Comparison of ENCODE assay signal across 9 cellular contexts in the genomic region with DNA sequence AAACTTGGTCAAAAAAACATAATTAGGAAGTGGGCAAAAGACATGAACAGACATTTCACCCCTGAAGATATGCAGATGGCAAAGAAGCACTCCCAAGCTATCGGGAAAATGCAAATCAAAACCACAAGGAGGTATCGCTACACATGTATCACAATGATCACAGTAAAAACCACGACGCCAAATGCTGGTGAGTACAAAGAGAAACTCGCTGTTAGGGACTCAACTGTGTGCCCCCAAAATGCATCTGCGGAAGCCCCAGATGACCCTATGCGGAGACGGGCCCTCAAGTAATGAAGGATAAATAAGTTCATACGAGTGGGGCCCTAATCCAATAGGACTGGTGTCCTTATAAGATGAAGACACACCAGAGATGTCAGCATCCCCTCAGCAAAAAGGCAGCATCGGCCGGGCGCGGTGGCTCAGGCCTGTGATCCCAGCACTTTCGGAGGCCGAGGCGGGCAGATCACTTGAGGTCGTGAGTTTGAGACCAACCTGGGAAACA. TPM values are rescaled to one million over a fixed set of nuclear protein-coding genes. Genes with fewer than 3 reads are reported as not detected.
DNase-seq lines count a peak whose midpoint lies in the region; ATAC-seq and TF ChIP-seq lines count a peak whose summit lies in the region.
"Had no signal": no experiment of that assay in that cellular context is flagged by ENCODE, and none has a peak within 500 bp of the region (broad histone marks: within the 10 kb centered on the region; RNA-seq: fewer than 3 reads in every experiment).

No MANE protein-coding gene starts in this region.

- no peak overlapping the region for H3K27ac ChIP-seq in upper lobe of left lung
- H3K27ac ChIP-seq in WERI-Rb-1: no peak overlapping the region

- ATAC-seq in activated naive CD4-positive, alpha-beta T cell treated with anti-CD3 and anti-CD28 coated beads, Interleukin-2, amount 50 U/mL, for 72 hours: peak; percentile 60 to 78
- ATAC-seq in HG03025 (IDR thresholded peaks at IDR 0.05; ENCODE audit: low FRiP score, unreplicated experiment): peak; percentile 43
- ATAC-seq in upper lobe of left lung (ENCODE audit: low FRiP score in 2 of 2): no peak
- no peak for ATAC-seq in GM18519 (IDR thresholded peaks at IDR 0.05; ENCODE audit: low FRiP score, unreplicated experiment)

- TF ChIP-seq CTCF in upper lobe of left lung (IDR thresholded peaks at IDR 0.05): no peak
- TF ChIP-seq CTCF in WERI-Rb-1 (IDR thresholded peaks at IDR 0.05; ENCODE audit: low read depth, low read length): no peak

- H3K27me3 Mint-ChIP-seq in activated naive CD4-positive, alpha-beta T cell treated with anti-CD3 and anti-CD28 coated beads, Interleukin-2, amount 10 ng/mL, durations not matched to agents 7 days and 5 days: no peaks in the 10 kb centered on the region
- no peaks in the 10 kb centered on the region for H3K27me3 Mint-ChIP-seq in activated naive CD8-positive, alpha-beta T cell treated with anti-CD3 and anti-CD28 coated beads for 36 hours

- TF ChIP-seq POLR2A in upper lobe of left lung (IDR thresholded peaks at IDR 0.05): no peak

- TF ChIP-seq EP300 in upper lobe of left lung (IDR thresholded peaks at IDR 0.05): no peak

- WGBS in upper lobe of left lung, 2 donors: 88 to 92% methylated on average over 17 of the region's 17 CpGs

- H3K27ac Mint-ChIP-seq in activated naive CD4-positive, alpha-beta T cell treated with anti-CD3 and anti-CD28 coated beads, Interleukin-2, amount 50 U/mL, for 72 hours: peak overlapping the region; percentile 34 to 84
- no peak overlapping the region for H3K27ac Mint-ChIP-seq in activated naive CD4-positive, alpha-beta T cell treated with anti-CD3 and anti-CD28 coated beads, Interleukin-2, amount 10 ng/mL, durations not matched to agents 7 days and 5 days
- peak overlapping the region; percentile 79 for H3K27ac Mint-ChIP-seq in activated naive CD8-positive, alpha-beta T cell treated with anti-CD3 and anti-CD28 coated beads for 36 hours

- H3K4me1 ChIP-seq in upper lobe of left lung: peaks cover 8 to 56% (median 19%) of the 10 kb centered on the region in 4 donors

- H3K4me3 ChIP-seq in upper lobe of left lung: no peak overlapping the region
- no peak overlapping the region for H3K4me3 ChIP-seq in WERI-Rb-1 (ENCODE audit: low read depth, low read length)

- H3K9me3 ChIP-seq in upper lobe of left lung (no peaks in the 10 kb centered on the region), WERI-Rb-1 (ENCODE audit: severe bottlenecking) (no peaks in the 10 kb centered on the region)

- peak in 1 of 2 donors; percentile 55 for DNase-seq in activated naive CD4-positive, alpha-beta T cell treated with anti-CD3 and anti-CD28 coated beads, Interleukin-2, amount 50 U/mL, for 72 hours (ENCODE audit: low spot score in 2 of 2)
- no peak for DNase-seq in activated naive CD4-positive, alpha-beta T cell treated with anti-CD3 and anti-CD28 coated beads, Interleukin-2, amount 10 ng/mL, durations not matched to agents 7 days and 5 days
- peak; percentile 20 for DNase-seq in activated naive CD8-positive, alpha-beta T cell treated with anti-CD3 and anti-CD28 coated beads for 36 hours
- peak; percentile 12 to 70 for DNase-seq in upper lobe of left lung
- DNase-seq in WERI-Rb-1: no peak
- no peak for DNase-seq in NCI-H345 (lab: John Stamatoyannopoulos, UW)
- DNase-seq: NCI-H446 treated with DMSO at 0.1 percent for 48 hours had no signal

- H3K27me3 ChIP-seq in upper lobe of left lung (no peaks in the 10 kb centered on the region), WERI-Rb-1 (ENCODE audit: insufficient read depth, low read depth, severe bottlenecking) (no peaks in the 10 kb centered on the region)

- H3K36me3 Mint-ChIP-seq in activated naive CD4-positive, alpha-beta T cell treated with anti-CD3 and anti-CD28 coated beads, Interleukin-2, amount 50 U/mL, for 72 hours: peaks cover 9 to 41% of the 10 kb centered on the region in 2 donors
- peaks cover 43% of the 10 kb centered on the region for H3K36me3 Mint-ChIP-seq in activated naive CD4-positive, alpha-beta T cell treated with anti-CD3 and anti-CD28 coated beads, Interleukin-2, amount 10 ng/mL, durations not matched to agents 7 days and 5 days
- peaks cover 45% of the 10 kb centered on the region for H3K36me3 Mint-ChIP-seq in activated naive CD8-positive, alpha-beta T cell treated with anti-CD3 and anti-CD28 coated beads for 36 hours

- no peak overlapping the region for H3K4me3 Mint-ChIP-seq in activated naive CD4-positive, alpha-beta T cell treated with anti-CD3 and anti-CD28 coated beads, Interleukin-2, amount 10 ng/mL, durations not matched to agents 7 days and 5 days
- H3K4me3 Mint-ChIP-seq in activated naive CD8-positive, alpha-beta T cell treated with anti-CD3 and anti-CD28 coated beads for 36 hours: peak overlapping the region; percentile 42

- peaks cover 45% of the 10 kb centered on the region for H3K4me1 Mint-ChIP-seq in activated naive CD4-positive, alpha-beta T cell treated with anti-CD3 and anti-CD28 coated beads, Interleukin-2, amount 10 ng/mL, durations not matched to agents 7 days and 5 days
- H3K4me1 Mint-ChIP-seq in activated naive CD8-positive, alpha-beta T cell treated with anti-CD3 and anti-CD28 coated beads for 36 hours: peaks cover 58% of the 10 kb centered on the region

- H3K9me3 Mint-ChIP-seq in activated naive CD4-positive, alpha-beta T cell treated with anti-CD3 and anti-CD28 coated beads, Interleukin-2, amount 50 U/mL, for 72 hours: peaks cover 8 to 16% of the 10 kb centered on the region in 2 donors
- peaks cover 9% of the 10 kb centered on the region for H3K9me3 Mint-ChIP-seq in activated naive CD4-positive, alpha-beta T cell treated with anti-CD3 and anti-CD28 coated beads, Interleukin-2, amount 10 ng/mL, durations not matched to agents 7 days and 5 days
- H3K9me3 Mint-ChIP-seq in activated naive CD8-positive, alpha-beta T cell treated with anti-CD3 and anti-CD28 coated beads for 36 hours: peaks cover 9% of the 10 kb centered on the region

- CTCF ChIA-PET in activated naive CD4-positive, alpha-beta T cell treated with anti-CD3 and anti-CD28 coated beads, Interleukin-2, amount 10 ng/mL, durations not matched to agents 7 days and 5 days (lab: Charles Lee): no interaction called here

- no peaks in the 10 kb centered on the region for H3K36me3 ChIP-seq in upper lobe of left lung
- H3K36me3 ChIP-seq in WERI-Rb-1: peaks cover 3% of the 10 kb centered on the region

RNA-seq across cellular contexts. Expression of a gene that starts 10.2 kb away (rescaled TPM):
- total RNA-seq in activated naive CD4-positive, alpha-beta T cell treated with anti-CD3 and anti-CD28 coated beads, Interleukin-2, amount 50 U/mL, for 72 hours: 100 to 1,000 TPM; 124 to 171 TPM
- 10 to 100 TPM; 92.8 to 98.9 TPM for total RNA-seq in activated naive CD8-positive, alpha-beta T cell treated with anti-CD3 and anti-CD28 coated beads for 36 hours
- 100 to 1,000 TPM; 116 to 380 (median 154) TPM for total RNA-seq in upper lobe of left lung

RNA-seq across cellular contexts. Expression of a gene that starts 10.4 kb away (rescaled TPM):
- total RNA-seq in activated naive CD4-positive, alpha-beta T cell treated with anti-CD3 and anti-CD28 coated beads, Interleukin-2, amount 50 U/mL, for 72 hours: 10 to 100 TPM; 12.1 to 13.9 TPM
- 10 to 100 TPM; 14.4 to 17.6 TPM for total RNA-seq in activated naive CD8-positive, alpha-beta T cell treated with anti-CD3 and anti-CD28 coated beads for 36 hours
- 100 to 1,000 TPM in 1 of 6 donors, 10 to 100 TPM in 5; 24.6 to 126 (median 41.8) TPM for total RNA-seq in upper lobe of left lung

RNA-seq across cellular contexts. Expression of a gene that starts 51.5 kb away (rescaled TPM):
- total RNA-seq in activated naive CD4-positive, alpha-beta T cell treated with anti-CD3 and anti-CD28 coated beads, Interleukin-2, amount 50 U/mL, for 72 hours: 1 to 10 TPM; 7.8 to 7.9 TPM
- 10 to 100 TPM; 12.5 to 14.0 TPM for total RNA-seq in activated naive CD8-positive, alpha-beta T cell treated with anti-CD3 and anti-CD28 coated beads for 36 hours
- total RNA-seq in upper lobe of left lung: 10 to 100 TPM; 10.7 to 36.7 (median 17.5) TPM

Comparison
In these comparisons a context has a peak if more than half of its experiments do, and no peak if none do; other contexts are left out.
1. ATAC-seq: peak in activated naive CD4-positive, alpha-beta T cell treated with anti-CD3 and anti-CD28 coated beads, Interleukin-2, amount 50 U/mL, for 72 hours (2 of 2) and HG03025 (single experiment); none in upper lobe of left lung (0 of 2) and GM18519 (single experiment).
2. DNase-seq: peak in activated naive CD8-positive, alpha-beta T cell treated with anti-CD3 and anti-CD28 coated beads for 36 hours (single experiment) and upper lobe of left lung (2 of 2); none in activated naive CD4-positive, alpha-beta T cell treated with anti-CD3 and anti-CD28 coated beads, Interleukin-2, amount 10 ng/mL, durations not matched to agents 7 days and 5 days (single experiment), WERI-Rb-1 (single experiment) and NCI-H345 (single experiment).